ENCODE assay signal across 8 cellular contexts in genomic region chr2:65432227-65433190, GRCh38. TPM values are rescaled to one million over a fixed set of nuclear protein-coding genes. Genes with fewer than 3 reads are reported as not detected.
DNase-seq lines count a peak whose midpoint lies in the region; ATAC-seq lines count a peak whose summit lies in the region.

Gene SPRED2, minus strand, starts transcription at chr2:65432599. Its CDS starts 612 bp downstream, at chr2:65431987.

- peak within 1 kb of the TSS; percentile 41 for H3K27ac ChIP-seq in CD4-positive, CD25-positive, alpha-beta regulatory T cell (ENCODE audit: insufficient read depth, low read length, poor library complexity, severe bottlenecking)
- H3K27ac ChIP-seq in esophagus (ENCODE audit: low read depth in 2 of 2, low read length in 1 of 2) (peak within 1 kb of the TSS; percentile 86 to 87), mucosa of rectum (ENCODE audit: low read depth in 2 of 2, low read length in 2 of 2) (peak within 1 kb of the TSS; percentile 94 to 95)

- H3K9me3 ChIP-seq in CD4-positive, CD25-positive, alpha-beta regulatory T cell (ENCODE audit: control insufficient read depth in 2 of 2, low read length in 2 of 2), result no peaks in the 10 kb centered on the region
- H3K9me3 ChIP-seq in esophagus (ENCODE audit: control insufficient read depth in 2 of 2, insufficient read depth in 1 of 2, low read depth in 1 of 2, low read length in 1 of 2) (no peaks in the 10 kb centered on the region), mucosa of rectum (ENCODE audit: control insufficient read depth in 2 of 2, low read length in 2 of 2) (no peaks in the 10 kb centered on the region)

- H3K36me3 Mint-ChIP-seq in CD4-positive, CD25-positive, alpha-beta regulatory T cell, result no peaks in the 10 kb centered on the region
- no peaks in the 10 kb centered on the region for H3K36me3 Mint-ChIP-seq in IgD-negative memory B cell
- no peaks in the 10 kb centered on the region for H3K36me3 Mint-ChIP-seq in activated T-cell treated with anti-CD3 and anti-CD28 coated beads, Interleukin-2, amount 50 U/mL, for 4 hours (ENCODE audit: insufficient read depth)

- H3K27ac Mint-ChIP-seq in CD4-positive, CD25-positive, alpha-beta regulatory T cell, result peak within 1 kb of the TSS; percentile 20 to 92 (median 87)
- H3K27ac Mint-ChIP-seq in IgD-negative memory B cell, result peak within 1 kb of the TSS; percentile 62 to 74 (median 71)

- H3K27me3 Mint-ChIP-seq in CD4-positive, CD25-positive, alpha-beta regulatory T cell, result peaks cover 45% of the 10 kb centered on the region
- peaks cover 36% of the 10 kb centered on the region for H3K27me3 Mint-ChIP-seq in IgD-negative memory B cell
- peaks cover 28% of the 10 kb centered on the region for H3K27me3 Mint-ChIP-seq in activated T-cell treated with anti-CD3 and anti-CD28 coated beads, Interleukin-2, amount 50 U/mL, for 4 hours (ENCODE audit: low read depth)

- H3K4me3 ChIP-seq in CD4-positive, CD25-positive, alpha-beta regulatory T cell (ENCODE audit: low read depth, low read length), result peak within 1 kb of the TSS; percentile 67
- H3K4me3 ChIP-seq in esophagus (ENCODE audit: low read depth in 1 of 2, low read length in 2 of 2), result peak within 1 kb of the TSS; percentile 85 to 90
- peak within 1 kb of the TSS; percentile 79 to 85 for H3K4me3 ChIP-seq in mucosa of rectum (ENCODE audit: low read length in 2 of 2)

- H3K27me3 ChIP-seq in CD4-positive, CD25-positive, alpha-beta regulatory T cell (ENCODE audit: control insufficient read depth, insufficient read depth, low read length), result peaks cover 9% of the 10 kb centered on the region
- no peaks in the 10 kb centered on the region for H3K27me3 ChIP-seq in esophagus (ENCODE audit: control insufficient read depth in 1 of 2, insufficient read depth in 2 of 2, low read length in 2 of 2)
- no peaks in the 10 kb centered on the region for H3K27me3 ChIP-seq in mucosa of rectum (ENCODE audit: control insufficient read depth in 2 of 2, insufficient read depth in 2 of 2, low read length in 2 of 2)

- no peaks in the 10 kb centered on the region for H3K36me3 ChIP-seq in CD4-positive, CD25-positive, alpha-beta regulatory T cell (ENCODE audit: control insufficient read depth, insufficient read depth, low read length)
- H3K36me3 ChIP-seq in esophagus (ENCODE audit: control insufficient read depth in 2 of 2, insufficient read depth in 2 of 2, low read length in 1 of 2) (no peaks in the 10 kb centered on the region), mucosa of rectum (ENCODE audit: control insufficient read depth in 2 of 2, insufficient read depth in 2 of 2, low read length in 2 of 2) (no peaks in the 10 kb centered on the region)

- DNase-seq in CD4-positive, CD25-positive, alpha-beta regulatory T cell, result peak; percentile 59 to 80 (median 71)
- DNase-seq in OCI-M1 (lab: John Stamatoyannopoulos, UW), result peak; percentile 94
- peak; percentile 41 for DNase-seq in activated T-cell treated with anti-CD3 and anti-CD28 coated beads, Interleukin-2, amount 50 U/mL, for 4 hours
- peak; percentile 48 to 56 for DNase-seq in stimulated activated CD8-positive, alpha-beta memory T cell treated with anti-CD3 and anti-CD28 coated beads, Interleukin-7, amount 100 ng/mL, for 48 hours (ENCODE audit: extremely low read depth in 1 of 2, low read depth in 1 of 2)

- peaks cover 10 to 33% (median 20%) of the 10 kb centered on the region in 4 donors for H3K4me1 Mint-ChIP-seq in CD4-positive, CD25-positive, alpha-beta regulatory T cell
- H3K4me1 Mint-ChIP-seq in IgD-negative memory B cell, result peaks cover 6 to 12% (median 9%) of the 10 kb centered on the region in 3 donors
- peaks cover 8% of the 10 kb centered on the region for H3K4me1 Mint-ChIP-seq in activated T-cell treated with anti-CD3 and anti-CD28 coated beads, Interleukin-2, amount 50 U/mL, for 4 hours (ENCODE audit: low read depth)

- ATAC-seq in CD4-positive, CD25-positive, alpha-beta regulatory T cell (ENCODE audit: low read depth in 2 of 2), result peak; percentile 21 to 23
- peak; percentile 32 for ATAC-seq in GM21360 (IDR thresholded peaks at IDR 0.05; ENCODE audit: unreplicated experiment)
- peak; percentile 38 to 44 for ATAC-seq in activated T-cell treated with anti-CD3 and anti-CD28 coated beads, Interleukin-2, amount 50 U/mL, for 4 hours

- peaks cover 35% of the 10 kb centered on the region for H3K4me1 ChIP-seq in CD4-positive, CD25-positive, alpha-beta regulatory T cell (ENCODE audit: control insufficient read depth, insufficient read depth, low read length, poor library complexity, severe bottlenecking)
- no peaks in the 10 kb centered on the region for H3K4me1 ChIP-seq in esophagus (ENCODE audit: control insufficient read depth in 2 of 2, insufficient read depth in 2 of 2, low read length in 1 of 2)
- peaks cover 21 to 25% of the 10 kb centered on the region in 2 donors for H3K4me1 ChIP-seq in mucosa of rectum (ENCODE audit: control insufficient read depth in 2 of 2, insufficient read depth in 2 of 2, low read length in 2 of 2)

- no peaks in the 10 kb centered on the region for H3K9me3 Mint-ChIP-seq in CD4-positive, CD25-positive, alpha-beta regulatory T cell
- H3K9me3 Mint-ChIP-seq in IgD-negative memory B cell, result no peaks in the 10 kb centered on the region
- H3K9me3 Mint-ChIP-seq in activated T-cell treated with anti-CD3 and anti-CD28 coated beads, Interleukin-2, amount 50 U/mL, for 4 hours, result no peaks in the 10 kb centered on the region

- H3K4me3 Mint-ChIP-seq in CD4-positive, CD25-positive, alpha-beta regulatory T cell, result peak within 1 kb of the TSS; percentile 90 to 97 (median 94)
- peak within 1 kb of the TSS; percentile 85 to 97 (median 95) for H3K4me3 Mint-ChIP-seq in IgD-negative memory B cell
- H3K4me3 Mint-ChIP-seq in activated T-cell treated with anti-CD3 and anti-CD28 coated beads, Interleukin-2, amount 50 U/mL, for 4 hours, result peak within 1 kb of the TSS; percentile 90

- peak within 1 kb of the TSS; percentile 80 to 95 for H3K9ac ChIP-seq in mucosa of rectum (ENCODE audit: low read depth in 1 of 2, low read length in 2 of 2)

- WGBS in esophagus, 2 donors, result 0 to 1% methylated on average over 61 to 68 of the region's 68 CpGs

RNA-seq across cellular contexts. Expression of gene SPRED2, which starts in this region (rescaled TPM):
- total RNA-seq in CD4-positive, CD25-positive, alpha-beta regulatory T cell, result 6.3 TPM
- polyA plus RNA-seq in CD4-positive, CD25-positive, alpha-beta regulatory T cell, result 1 to 10 TPM in 2 of 4 donors, under 1 TPM in 2; 0.23 to 1.2 (median 0.84) TPM
- polyA plus RNA-seq in IgD-negative memory B cell, result 0.94 TPM
- total RNA-seq in activated T-cell treated with anti-CD3 and anti-CD28 coated beads, Interleukin-2, amount 50 U/mL, for 4 hours, result 10 to 100 TPM; 10.4 to 11.0 (median 10.9) TPM
- polyA plus RNA-seq in esophagus, result 1 to 10 TPM; 6.4 to 7.6 TPM

Comparison
In these comparisons a context has a peak if more than half of its experiments do, and no peak if none do; other contexts are left out.
1. Peak in every context shown above with its lines: DNase-seq, ATAC-seq, H3K4me3 ChIP-seq and H3K27ac ChIP-seq.
2. DNase-seq: peak in every context shown above with its lines; median percentile 94 in OCI-M1; 71 in CD4-positive, CD25-positive, alpha-beta regulatory T cell; 52 in stimulated activated CD8-positive, alpha-beta memory T cell treated with anti-CD3 and anti-CD28 coated beads, Interleukin-7, amount 100 ng/mL, for 48 hours; 41 in activated T-cell treated with anti-CD3 and anti-CD28 coated beads, Interleukin-2, amount 50 U/mL, for 4 hours.
3. H3K27ac ChIP-seq: peak in every context shown above with its lines; median percentile 94 in mucosa of rectum; 86 in esophagus; 41 in CD4-positive, CD25-positive, alpha-beta regulatory T cell.